ENCODE assay signal across 23 cellular contexts in genomic region chr15:38623744-38624143, GRCh38. TPM values are rescaled to one million over a fixed set of nuclear protein-coding genes. Genes with fewer than 3 reads are reported as not detected.
DNase-seq lines count a peak whose midpoint lies in the region; ATAC-seq, FAIRE-seq and TF ChIP-seq lines count a peak whose summit lies in the region.
"Had no signal": no experiment of that assay in that cellular context is flagged by ENCODE, and none has a peak within 500 bp of the region (broad histone marks: within the 10 kb centered on the region; RNA-seq: fewer than 3 reads in every experiment).

No MANE protein-coding gene starts in this region.

- DNase-seq in activated CD4-positive, alpha-beta memory T cell treated with anti-CD3 and anti-CD28 coated beads for 36 hours = no peak
- DNase-seq in activated CD4-positive, alpha-beta memory T cell treated with anti-CD3 and anti-CD28 coated beads, Interleukin-2, amount 10 ng/mL, durations not matched to agents 7 days and 5 days = no peak
- DNase-seq in K562 (ENCODE audit: extremely low read depth in 1 of 4, low spot score in 3 of 4) (no peak), CD14-positive monocyte (ENCODE audit: low spot score) (no peak), GM10248 (ENCODE audit: extremely low spot score) (no peak)
- DNase-seq: caudate nucleus, DMS79, IMR-90, NCI-H1105, NCI-H2029 treated with DMSO at 0.1 percent for 48 hours, NCI-H510A, nucleus accumbens had no signal

- no peak overlapping the region for H3K4me2 ChIP-seq in K562 (ENCODE audit: insufficient read depth, low read length)

- no peak for FAIRE-seq in K562 (lab: Jason Lieb, UNC)
- FAIRE-seq: A204.1, TTC549 had no signal

- in situ Hi-C loops in K562 (cut with MboI) = loop anchor here (5.0 kb wide), 1 partner anchor 46 kb away; no protein-coding TSS in a partner anchor

- H3K27me3 Mint-ChIP-seq in activated CD4-positive, alpha-beta memory T cell treated with anti-CD3 and anti-CD28 coated beads for 36 hours = no peaks in the 10 kb centered on the region
- H3K27me3 Mint-ChIP-seq in activated CD4-positive, alpha-beta memory T cell treated with anti-CD3 and anti-CD28 coated beads, Interleukin-2, amount 10 ng/mL, durations not matched to agents 7 days and 5 days = no peaks in the 10 kb centered on the region
- H3K27me3 Mint-ChIP-seq in nephron (ENCODE audit: low read depth) = peaks cover 3% of the 10 kb centered on the region
- peaks cover 0 to 2% (median 0%) of the 10 kb centered on the region in 3 donors for H3K27me3 Mint-ChIP-seq in CD14-positive monocyte (ENCODE audit: low read depth in 3 of 3)
- H3K27me3 Mint-ChIP-seq: activated naive CD8-positive, alpha-beta T cell; B cell had no signal

- BruUV-seq in K562 (replicated peaks; lab: Mats Ljungman, UMichigan) = no TSS peak

- H3K4me1 Mint-ChIP-seq in activated CD4-positive, alpha-beta memory T cell treated with anti-CD3 and anti-CD28 coated beads for 36 hours (ENCODE audit: low read depth) = peaks cover 31% of the 10 kb centered on the region
- H3K4me1 Mint-ChIP-seq in activated CD4-positive, alpha-beta memory T cell treated with anti-CD3 and anti-CD28 coated beads, Interleukin-2, amount 10 ng/mL, durations not matched to agents 7 days and 5 days = peaks cover 21% of the 10 kb centered on the region
- H3K4me1 Mint-ChIP-seq in nephron = peaks cover 45% of the 10 kb centered on the region
- H3K4me1 Mint-ChIP-seq in CD14-positive monocyte = peaks cover 23% of the 10 kb centered on the region

- no peaks in the 10 kb centered on the region for H3K9me3 ChIP-seq in K562 (replicated peaks; ENCODE audit: control insufficient read depth, insufficient read depth, low read depth, low read length)
- H3K9me3 ChIP-seq: ascending aorta, psoas muscle had no signal

- H3K36me3 ChIP-seq in K562 (ENCODE audit: control insufficient read depth, insufficient read depth, low read length) = no peaks in the 10 kb centered on the region
- H3K36me3 ChIP-seq: ascending aorta had no signal

- TF ChIP-seq EP300 in K562 (IDR thresholded peaks at IDR 0.05; ENCODE audit: low read length) = no peak

- no peak overlapping the region for H3K9ac ChIP-seq in K562 (ENCODE audit: insufficient read depth in 1 of 2, low read depth in 2 of 2, low read length in 2 of 2)

- TF ChIP-seq RAD21 in K562 (CRISPR knock-in tag; conservative IDR thresholded peaks at IDR 0.05 in 1 of 2, IDR thresholded peaks at IDR 0.05 in 1 of 2) = no peak

- TF ChIP-seq POLR2A in K562 (conservative IDR thresholded peaks at IDR 0.05) = no peak

- peaks cover 1 to 4% of the 10 kb centered on the region in 2 experiments; a peak in 4 of 5 replicates for H3K27me3 ChIP-seq in K562 (ENCODE audit: control insufficient read depth in 2 of 2, insufficient read depth in 2 of 2, low read length in 2 of 2)
- H3K27me3 ChIP-seq: ascending aorta had no signal

- POLR2A ChIA-PET in activated CD4-positive, alpha-beta memory T cell treated with anti-CD3 and anti-CD28 coated beads for 36 hours (lab: Charles Lee) = interaction anchor here (0.8 to 1.7 kb wide), 4 partner anchors 11 to 70 kb away, joined by 3 to 7 read pairs (median 4); no protein-coding TSS in a partner anchor
- POLR2A ChIA-PET in activated CD4-positive, alpha-beta memory T cell treated with anti-CD3 and anti-CD28 coated beads, Interleukin-2, amount 10 ng/mL, durations not matched to agents 7 days and 5 days (lab: Charles Lee) = interaction anchor here (0.9 to 4.9 kb wide), 5 partner anchors 12 to 67 kb away, joined by 3 to 39 read pairs (median 19); partner anchors contain the start of gene RASGRP1
- POLR2A ChIA-PET in K562 (lab: Yijun Ruan, JAX) = interaction anchor here (1.1 to 1.3 kb wide), 4 partner anchors 9 to 111 kb away, joined by 3 read pairs; partner anchors contain the start of gene RASGRP1
- POLR2A ChIA-PET in GM10248 (lab: Yijun Ruan, JAX) = interaction anchor here (1.4 kb wide), 1 partner anchor 61 kb away, joined by 6 read pairs; no protein-coding TSS in a partner anchor

- H3K4me1 ChIP-seq in K562 (replicated peaks in 1 of 2; ENCODE audit: control insufficient read depth in 2 of 2, insufficient read depth in 2 of 2, low read length in 2 of 2) = peaks cover 0 to 2% of the 10 kb centered on the region in 2 experiments; a peak in 2 of 5 replicates
- H3K4me1 ChIP-seq: ascending aorta, psoas muscle had no signal

- peak overlapping the region; percentile 25 for H3K27ac Mint-ChIP-seq in activated CD4-positive, alpha-beta memory T cell treated with anti-CD3 and anti-CD28 coated beads for 36 hours
- H3K27ac Mint-ChIP-seq in activated CD4-positive, alpha-beta memory T cell treated with anti-CD3 and anti-CD28 coated beads, Interleukin-2, amount 10 ng/mL, durations not matched to agents 7 days and 5 days = no peak overlapping the region
- peak overlapping the region; percentile 35 to 58 (median 55) for H3K27ac Mint-ChIP-seq in nephron
- H3K27ac Mint-ChIP-seq in CD14-positive monocyte = no peak overlapping the region
- H3K27ac Mint-ChIP-seq: B cell, memory B cell had no signal

- H3K4me3 ChIP-seq in K562 = no peak overlapping the region
- H3K4me3 ChIP-seq: ascending aorta, psoas muscle had no signal

- H3K4me3 Mint-ChIP-seq in activated CD4-positive, alpha-beta memory T cell treated with anti-CD3 and anti-CD28 coated beads for 36 hours = no peak overlapping the region
- H3K4me3 Mint-ChIP-seq in activated CD4-positive, alpha-beta memory T cell treated with anti-CD3 and anti-CD28 coated beads, Interleukin-2, amount 10 ng/mL, durations not matched to agents 7 days and 5 days = no peak overlapping the region
- H3K4me3 Mint-ChIP-seq in nephron (no peak overlapping the region), CD14-positive monocyte (no peak overlapping the region)
- H3K4me3 Mint-ChIP-seq: activated naive CD8-positive, alpha-beta T cell; B cell; memory B cell had no signal

- no peaks in the 10 kb centered on the region for H3K9me3 Mint-ChIP-seq in activated CD4-positive, alpha-beta memory T cell treated with anti-CD3 and anti-CD28 coated beads for 36 hours
- H3K9me3 Mint-ChIP-seq in activated CD4-positive, alpha-beta memory T cell treated with anti-CD3 and anti-CD28 coated beads, Interleukin-2, amount 10 ng/mL, durations not matched to agents 7 days and 5 days = no peaks in the 10 kb centered on the region
- no peaks in the 10 kb centered on the region for H3K9me3 Mint-ChIP-seq in nephron
- H3K9me3 Mint-ChIP-seq in CD14-positive monocyte = no peaks in the 10 kb centered on the region
- H3K9me3 Mint-ChIP-seq: memory B cell had no signal

- no peaks in the 10 kb centered on the region for H3K9me1 ChIP-seq in K562 (ENCODE audit: control insufficient read depth, insufficient read depth, low read length)

- ATAC-seq in HG02852 (IDR thresholded peaks at IDR 0.05; ENCODE audit: unreplicated experiment) (peak; percentile 48), K562 (no peak), HG03045 (IDR thresholded peaks at IDR 0.05; ENCODE audit: unreplicated experiment) (no peak)
- ATAC-seq: psoas muscle had no signal

- H3K27ac ChIP-seq in K562 (ENCODE audit: extremely low read depth, low read depth, low read length) = no peak overlapping the region
- H3K27ac ChIP-seq: ascending aorta, psoas muscle had no signal

- no peaks in the 10 kb centered on the region for H3K36me3 Mint-ChIP-seq in activated CD4-positive, alpha-beta memory T cell treated with anti-CD3 and anti-CD28 coated beads for 36 hours
- no peaks in the 10 kb centered on the region for H3K36me3 Mint-ChIP-seq in activated CD4-positive, alpha-beta memory T cell treated with anti-CD3 and anti-CD28 coated beads, Interleukin-2, amount 10 ng/mL, durations not matched to agents 7 days and 5 days (ENCODE audit: low read depth)
- H3K36me3 Mint-ChIP-seq in nephron (ENCODE audit: low read depth) (no peaks in the 10 kb centered on the region), CD14-positive monocyte (no peaks in the 10 kb centered on the region)
- H3K36me3 Mint-ChIP-seq: activated naive CD8-positive, alpha-beta T cell; memory B cell had no signal

- H2AFZ ChIP-seq in K562 (ENCODE audit: low read depth, low read length) = 0 out of 2 replicates have a peak overlapping the region, but pooled peaks have one; percentile 32

- H4K20me1 ChIP-seq in K562 (replicated peaks; ENCODE audit: control insufficient read depth, insufficient read depth, low read length) = no peaks in the 10 kb centered on the region

- CTCF ChIA-PET in activated CD4-positive, alpha-beta memory T cell treated with anti-CD3 and anti-CD28 coated beads for 36 hours (lab: Charles Lee) = interaction anchor here (0.8 to 1.5 kb wide), 2 partner anchors 59 to 184 kb away, joined by 3 to 4 read pairs; no protein-coding TSS in a partner anchor
- CTCF ChIA-PET in activated CD4-positive, alpha-beta memory T cell treated with anti-CD3 and anti-CD28 coated beads, Interleukin-2, amount 10 ng/mL, durations not matched to agents 7 days and 5 days (lab: Charles Lee) = interaction anchor here (1.0 kb wide), 1 partner anchor 27 kb away, joined by 4 read pairs; no protein-coding TSS in a partner anchor
- CTCF ChIA-PET in K562 (lab: Yijun Ruan, JAX; ENCODE audit: low intra/inter-chr PET ratio) = no interaction called here
- CTCF ChIA-PET in GM10248 (lab: Yijun Ruan, JAX) = interaction anchor here (1.0 to 4.0 kb wide), 15 partner anchors 9 to 75 kb away, joined by 3 to 18 read pairs (median 5); partner anchors contain the start of gene RASGRP1

- WGBS in K562 (ENCODE audit: insufficient coverage, low coverage, missing lambda C conversion rate) = 21% methylated on average over 5 of the region's 5 CpGs

- no peak for TF ChIP-seq CTCF in K562 (IDR thresholded peaks at IDR 0.05 in 2 of 3, conservative IDR thresholded peaks at IDR 0.05 in 1 of 3; ENCODE audit: insufficient read depth in 2 of 3, low read depth in 1 of 3, low read length in 3 of 3)
- no peak for TF ChIP-seq CTCF in nephron (IDR thresholded peaks at IDR 0.05; ENCODE audit: unreplicated experiment in 3 of 3)
- TF ChIP-seq CTCF in CD14-positive monocyte (IDR thresholded peaks at IDR 0.05) = no peak
- TF ChIP-seq CTCF in GM10248 (IDR thresholded peaks at IDR 0.05; ENCODE audit: control extremely low read depth, extremely low read depth, low read depth, missing control alignments) = no peak

- intact Hi-C loops in activated CD4-positive, alpha-beta memory T cell treated with anti-CD3 and anti-CD28 coated beads for 36 hours (cut with micrococcal nuclease) = no loop called here
- intact Hi-C loops in K562 (cut with micrococcal nuclease) = no loop called here
- intact Hi-C loops in CD14-positive monocyte (cut with micrococcal nuclease) = no loop called here

- no peaks in the 10 kb centered on the region for H3K79me2 ChIP-seq in K562 (ENCODE audit: control insufficient read depth, insufficient read depth, low read length)

RNA-seq across cellular contexts. Expression of gene RASGRP1, which starts 59.1 kb away (rescaled TPM):
- total RNA-seq in activated CD4-positive, alpha-beta memory T cell treated with anti-CD3 and anti-CD28 coated beads for 36 hours = 100 to 1,000 TPM; 167 to 174 TPM
- 100 to 1,000 TPM; 200 to 208 TPM for total RNA-seq in activated CD4-positive, alpha-beta memory T cell treated with anti-CD3 and anti-CD28 coated beads, Interleukin-2, amount 10 ng/mL, durations not matched to agents 7 days and 5 days
- 0.49 and 1.2 TPM in 2 replicates for total RNA-seq in K562 (2011; cell fraction: chromatin; rRNA removed; ENCODE audit: low replicate concordance)
- 0.33 and 0.39 TPM in 2 replicates for total RNA-seq in K562 (2011; cell fraction: nucleolus; rRNA removed)
- total RNA-seq in K562 (2011; cell fraction: nucleoplasm; rRNA removed) = 0.88 and 0.92 TPM in 2 replicates
- 0.23 and 0.49 TPM in 2 replicates for total RNA-seq in K562 (2014; rRNA removed)
- total RNA-seq in K562 (2014; rRNA removed; fragmentation: Illumina TruSeq; extraction: Trizol) = 0.44 and 0.54 TPM in 2 replicates
- total RNA-seq in K562 (2015; rRNA removed; fragmentation: Illumina TruSeq; extraction: Trizol) = 0.26 and 0.33 TPM in 2 replicates
- total RNA-seq in K562 (2021) = 0.31 and 0.51 TPM in 2 replicates
- polyA plus RNA-seq in K562 (2011; rRNA removed) = 0.12 and 0.38 TPM in 2 replicates
- polyA plus RNA-seq in K562 (2011; cell fraction: cytosol; rRNA removed) = 0.12 and 0.19 TPM in 2 replicates
- 0.37 and 0.51 TPM in 2 replicates for polyA plus RNA-seq in K562 (2011; cell fraction: nucleus; rRNA removed)
- polyA plus RNA-seq in K562 (2012) = 0.35 and 1.2 TPM in 2 replicates
- polyA plus RNA-seq in K562 (2014; fragmentation: Illumina TruSeq; extraction: Trizol) = 0.30 and 0.60 TPM in 2 replicates
- under 1 TPM; 0.14 to 0.17 TPM for polyA plus RNA-seq in K562 (2014; fragmentation: Nextera tagmentation; extraction: Ambion mirVana)
- 0.27 and 0.72 TPM in 2 replicates for polyA plus RNA-seq in K562 (2014; rRNA removed)
- 0.21 and 0.24 TPM in 2 replicates for polyA minus RNA-seq in K562 (2011; rRNA and poly(A)+ RNA removed)
- not detected in 2 replicates for polyA minus RNA-seq in K562 (2011; cell fraction: cytosol; rRNA and poly(A)+ RNA removed)
- polyA minus RNA-seq in K562 (2011; cell fraction: nucleus; rRNA and poly(A)+ RNA removed) = 0.22 and 0.27 TPM in 2 replicates
- polyA plus RNA-seq in CD14-positive monocyte = under 1 TPM; 0.13 to 0.38 TPM
- total RNA-seq: ascending aorta, fibroblast of lung had no signal

Comparison
In these comparisons a context has a peak if more than half of its experiments do, and no peak if none do; other contexts are left out.
1. H3K27ac Mint-ChIP-seq: peak in activated CD4-positive, alpha-beta memory T cell treated with anti-CD3 and anti-CD28 coated beads for 36 hours (single experiment) and nephron (3 of 3); none in activated CD4-positive, alpha-beta memory T cell treated with anti-CD3 and anti-CD28 coated beads, Interleukin-2, amount 10 ng/mL, durations not matched to agents 7 days and 5 days (single experiment) and CD14-positive monocyte (0 of 7).
2. RNA of gene RASGRP1, which starts 59.1 kb away (total RNA-seq): 200 to 208 TPM in activated CD4-positive, alpha-beta memory T cell treated with anti-CD3 and anti-CD28 coated beads, Interleukin-2, amount 10 ng/mL, durations not matched to agents 7 days and 5 days and 167 to 174 TPM in activated CD4-positive, alpha-beta memory T cell treated with anti-CD3 and anti-CD28 coated beads for 36 hours; 0.23 to 1.2 TPM in K562; every median in the first group is over 10 times any median in the second.